In the genomic region with DNA sequence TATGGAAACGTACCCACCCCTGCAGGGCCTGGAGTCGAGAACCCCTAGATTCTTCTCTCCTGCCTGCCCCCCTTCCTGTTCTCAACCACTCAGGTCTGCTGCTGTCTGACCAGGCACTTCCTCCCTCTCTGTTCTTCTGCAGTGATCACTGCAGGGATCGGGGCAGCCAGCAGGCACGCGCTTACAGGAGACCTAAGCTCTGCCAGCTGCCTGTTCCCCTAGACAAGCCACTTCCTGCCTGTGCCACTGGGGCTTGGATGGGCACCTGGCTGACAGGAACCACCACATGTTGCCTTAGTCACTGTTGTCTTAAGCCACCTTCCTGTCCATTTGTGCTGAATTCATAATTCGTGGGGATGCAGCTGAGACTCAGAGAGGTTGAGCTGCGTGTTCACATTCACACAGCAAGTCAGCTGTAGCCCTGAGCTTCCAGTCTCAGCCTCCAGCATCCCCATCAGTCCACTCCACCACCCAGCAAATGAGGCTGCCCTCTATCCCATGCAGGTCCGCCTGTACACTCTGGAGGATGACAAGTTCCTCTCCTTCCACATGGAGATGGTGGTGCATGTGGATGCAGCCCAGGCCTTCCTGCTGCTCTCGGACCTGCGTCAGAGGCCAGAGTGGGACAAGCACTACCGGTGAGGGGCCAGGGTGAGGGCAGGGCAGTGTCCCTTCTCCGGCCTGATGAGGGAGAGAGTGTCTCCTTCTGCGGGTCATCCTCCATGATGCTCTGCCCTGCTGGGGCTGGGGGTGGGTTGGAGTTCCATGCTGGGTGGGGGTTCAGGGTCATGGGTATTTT, we compare ENCODE assay signal across 10 cellular contexts. TPM values are rescaled to one million over a fixed set of nuclear protein-coding genes. Genes with fewer than 3 reads are reported as not detected.
DNase-seq lines count a peak whose midpoint lies in the region; ATAC-seq, FAIRE-seq and TF ChIP-seq lines count a peak whose summit lies in the region.
"Had no signal": no experiment of that assay in that cellular context is flagged by ENCODE, and none has a peak within 500 bp of the region (broad histone marks: within the 10 kb centered on the region; RNA-seq: fewer than 3 reads in every experiment).

No MANE protein-coding gene starts in this region.

- H2BK12ac ChIP-seq in H9 (ENCODE audit: insufficient read length, low read depth, low read length) = no peak overlapping the region

- H3K9me3 ChIP-seq in BLaER1 (no peaks in the 10 kb centered on the region), H9 (ENCODE audit: control insufficient read depth, low read depth, low read length) (no peaks in the 10 kb centered on the region), T-helper 17 cell (ENCODE audit: control insufficient read depth, low read length, poor library complexity, severe bottlenecking) (no peaks in the 10 kb centered on the region), endothelial cell of umbilical vein (replicated peaks; ENCODE audit: control insufficient read depth, insufficient read depth, low read length) (no peaks in the 10 kb centered on the region)

- H3K4ac ChIP-seq in H9 (ENCODE audit: low read depth, low read length) = no peak overlapping the region

- H2BK20ac ChIP-seq in H9 (ENCODE audit: low read depth, low read length, poor library complexity, severe bottlenecking) = no peak overlapping the region

- no peaks in the 10 kb centered on the region for H3K79me1 ChIP-seq in H9 (ENCODE audit: insufficient read depth, low read depth, low read length, poor library complexity, severe bottlenecking)

- H3K18ac ChIP-seq in H9 (ENCODE audit: insufficient read length, low read depth, low read length) = no peak overlapping the region

- no peak overlapping the region for H3K4me3 ChIP-seq in BLaER1
- H3K4me3 ChIP-seq in endothelial cell of umbilical vein (replicated peaks in 1 of 3; ENCODE audit: insufficient read depth in 1 of 3, low read depth in 1 of 3, low read length in 3 of 3) = no peak overlapping the region

- no peak overlapping the region for H4K8ac ChIP-seq in H9 (replicated peaks; ENCODE audit: insufficient read length, low read depth, low read length)

- no peaks in the 10 kb centered on the region for H3K9me1 ChIP-seq in endothelial cell of umbilical vein (replicated peaks; ENCODE audit: control insufficient read depth, extremely low read depth, insufficient read depth, low read length)

- dilution Hi-C loops in endothelial cell of umbilical vein (cut with MboI; ENCODE audit: extremely low pct_ligation_motif_present, low sequenced_read_pairs) = no loop called here

- POLR2A ChIA-PET in endothelial cell of umbilical vein (lab: Charles Lee) = no interaction called here

- H3K4me2 ChIP-seq in BLaER1 (peak overlapping the region; percentile 49), H9 (ENCODE audit: insufficient read depth, insufficient read length, low read length) (no peak overlapping the region), endothelial cell of umbilical vein (ENCODE audit: insufficient read depth, low read length) (no peak overlapping the region)

- H3K9me3 Mint-ChIP-seq in H9 = no peaks in the 10 kb centered on the region; a peak in 1 of 5 replicates
- H3K9me3 Mint-ChIP-seq: naive B cell had no signal

- H3K4me1 ChIP-seq in BLaER1 = peaks cover 42% of the 10 kb centered on the region
- no peaks in the 10 kb centered on the region for H3K4me1 ChIP-seq in H9 (ENCODE audit: insufficient read depth, low read length)
- peaks cover 3% of the 10 kb centered on the region for H3K4me1 ChIP-seq in endothelial cell of umbilical vein (ENCODE audit: control insufficient read depth, extremely low read depth, insufficient read depth, low read length)

- BruUV-seq in endothelial cell of umbilical vein (replicated peaks; lab: Mats Ljungman, UMichigan) = no TSS peak

- no peaks in the 10 kb centered on the region; a peak in 2 of 7 replicates for H3K36me3 Mint-ChIP-seq in H9 (ENCODE audit: insufficient read depth in 1 of 3, low read depth in 3 of 3)
- no peaks in the 10 kb centered on the region for H3K36me3 Mint-ChIP-seq in T-helper 17 cell (ENCODE audit: low read depth)
- H3K36me3 Mint-ChIP-seq: naive B cell had no signal

- H4K20me1 ChIP-seq in BLaER1 = no peaks in the 10 kb centered on the region
- H4K20me1 ChIP-seq in H9 (ENCODE audit: control insufficient read depth, insufficient read depth, insufficient read length) = no peaks in the 10 kb centered on the region
- no peaks in the 10 kb centered on the region for H4K20me1 ChIP-seq in endothelial cell of umbilical vein (replicated peaks; ENCODE audit: control insufficient read depth, extremely low read depth, insufficient read depth, low read length)

- no peak overlapping the region for H3K14ac ChIP-seq in H9 (ENCODE audit: insufficient read depth, low read length)

- H3K27me3 Mint-ChIP-seq in H9 (ENCODE audit: low read depth) (peaks cover 1% of the 10 kb centered on the region; the same call in 1 of the 2 replicates), T-helper 17 cell (no peaks in the 10 kb centered on the region)

- H2BK15ac ChIP-seq in H9 (ENCODE audit: low read depth, low read length) = no peak overlapping the region

- H3K56ac ChIP-seq in H9 (ENCODE audit: insufficient read length, low read depth, low read length) = no peak overlapping the region

- H2AK5ac ChIP-seq in H9 (ENCODE audit: insufficient read length, low read length) = no peak overlapping the region

- no peak overlapping the region for H2BK5ac ChIP-seq in H9 (ENCODE audit: insufficient read length, low read length)

- no peaks in the 10 kb centered on the region for H3K27me3 ChIP-seq in BLaER1
- no peaks in the 10 kb centered on the region for H3K27me3 ChIP-seq in H9 (ENCODE audit: insufficient read depth, low read length)
- H3K27me3 ChIP-seq in endothelial cell of umbilical vein (ENCODE audit: control insufficient read depth in 2 of 2, insufficient read depth in 2 of 2, low read length in 2 of 2) = no peaks in the 10 kb centered on the region

- DNase-seq in H9 = no peak
- DNase-seq in T-helper 17 cell = no peak
- DNase-seq in endothelial cell of umbilical vein (ENCODE audit: low read depth, low spot score) = peak; percentile 14
- no peak for DNase-seq in NCI-H226
- no peak for DNase-seq in frontal cortex (ENCODE audit: low spot score in 2 of 2)
- no peak for DNase-seq in hippocampal formation (lab: John Stamatoyannopoulos, UW)
- DNase-seq: naive B cell had no signal

- no peak overlapping the region for H4K91ac ChIP-seq in H9 (ENCODE audit: insufficient read length, low read depth, low read length)

- H3T11ph ChIP-seq in H9 (ENCODE audit: low read length) = no peak overlapping the region

- intact Hi-C loops in endothelial cell of umbilical vein (cut with micrococcal nuclease) = no loop called here

- ATAC-seq in T-helper 17 cell = peak; percentile 61
- no peak for ATAC-seq in GM18519 (IDR thresholded peaks at IDR 0.05; ENCODE audit: low FRiP score, unreplicated experiment)

- H3K4me3 Mint-ChIP-seq in H9 (no peak overlapping the region), T-helper 17 cell (no peak overlapping the region)
- H3K4me3 Mint-ChIP-seq: naive B cell had no signal

- WGBS in H9 (ENCODE audit: extremely low coverage, insufficient read length, low lambda C conversion rate) = no CpG with 5 or more reads among the region's 13 CpGs

- CTCF ChIA-PET in endothelial cell of umbilical vein (lab: Charles Lee) = no interaction called here

- no peak overlapping the region for H2BK120ac ChIP-seq in H9 (ENCODE audit: low read depth, low read length, poor library complexity, severe bottlenecking)

- no peak overlapping the region for H4K5ac ChIP-seq in H9 (ENCODE audit: insufficient read length, low read depth, low read length)

- peak overlapping the region; percentile 12 to 74 (median 33); a peak in 1 of 7 replicates for H3K27ac Mint-ChIP-seq in H9
- peak overlapping the region; percentile 34 for H3K27ac Mint-ChIP-seq in T-helper 17 cell

- H3K4me1 Mint-ChIP-seq in H9 (peaks cover 3 to 17% of the 10 kb centered on the region in 2 experiments; a peak in 3 of 4 replicates), T-helper 17 cell (peaks cover 10% of the 10 kb centered on the region)

- H3K36me3 ChIP-seq in BLaER1 (no peaks in the 10 kb centered on the region), endothelial cell of umbilical vein (ENCODE audit: control insufficient read depth in 2 of 2, extremely low read depth in 1 of 2, insufficient read depth in 2 of 2, low read length in 2 of 2) (no peaks in the 10 kb centered on the region)

- no peak overlapping the region for H2AFZ ChIP-seq in H9 (ENCODE audit: low read length)
- H2AFZ ChIP-seq in endothelial cell of umbilical vein (ENCODE audit: low read depth, low read length) = no peak overlapping the region

- no peaks in the 10 kb centered on the region for H3K23me2 ChIP-seq in H9 (ENCODE audit: insufficient read length, low read depth, low read length, poor library complexity, severe bottlenecking)

- FAIRE-seq in endothelial cell of umbilical vein (lab: Jason Lieb, UNC) (peak; percentile 24), frontal cortex (lab: Jason Lieb, UNC) (no peak)

- 0 out of 2 replicates have a peak overlapping the region, but pooled peaks have one; percentile 28 for H3K9ac ChIP-seq in BLaER1
- H3K9ac ChIP-seq in H9 (ENCODE audit: extremely low read depth, insufficient read length, low read length) = no peak overlapping the region
- H3K9ac ChIP-seq in endothelial cell of umbilical vein (replicated peaks; ENCODE audit: extremely low read depth, insufficient read depth, low read length) = no peak overlapping the region

- no peak for TF ChIP-seq CTCF in H9 (conservative IDR thresholded peaks at IDR 0.05)
- TF ChIP-seq CTCF in endothelial cell of umbilical vein (IDR thresholded peaks at IDR 0.05; ENCODE audit: extremely low read depth in 1 of 2, insufficient read depth in 1 of 2, low read depth in 1 of 2, low read length in 2 of 2) = no peak

- peak overlapping the region; percentile 67 for H3K27ac ChIP-seq in BLaER1
- H3K27ac ChIP-seq in H9 (ENCODE audit: insufficient read length, low read depth, low read length) = no peak overlapping the region
- no peak overlapping the region for H3K27ac ChIP-seq in endothelial cell of umbilical vein (ENCODE audit: insufficient read depth, low read depth, low read length)

- no peak for TF ChIP-seq POLR2A in endothelial cell of umbilical vein (IDR thresholded peaks at IDR 0.05; ENCODE audit: low read depth, low read length)

- no peak overlapping the region for H3K23ac ChIP-seq in H9 (ENCODE audit: insufficient read length, low read depth, low read length)

- H3K79me2 ChIP-seq in H9 (ENCODE audit: insufficient read depth, low read length) = no peaks in the 10 kb centered on the region
- no peaks in the 10 kb centered on the region for H3K79me2 ChIP-seq in endothelial cell of umbilical vein (ENCODE audit: control insufficient read depth, insufficient read depth, low read length)

RNA-seq across cellular contexts. Expression of a gene that starts 18.6 kb away (rescaled TPM):
- total RNA-seq in H9 (2021) (not detected in 2 replicates), T-helper 17 cell (not detected), endothelial cell of umbilical vein (not detected in 2 replicates), frontal cortex (not detected)
- polyA plus RNA-seq in endothelial cell of umbilical vein = not detected in 2 replicates
- polyA plus RNA-seq in endothelial cell of umbilical vein (2011; cell fraction: cytosol; rRNA removed) = not detected in 2 replicates
- not detected in 2 replicates for polyA plus RNA-seq in endothelial cell of umbilical vein (2011; cell fraction: nucleus; rRNA removed)
- polyA plus RNA-seq in endothelial cell of umbilical vein (2012) = not detected in 2 replicates
- polyA minus RNA-seq in endothelial cell of umbilical vein = not detected in 2 replicates
- not detected for polyA minus RNA-seq in endothelial cell of umbilical vein (2011; cell fraction: cytosol; rRNA and poly(A)+ RNA removed)
- not detected in 2 replicates for polyA minus RNA-seq in endothelial cell of umbilical vein (2011; cell fraction: nucleus; rRNA and poly(A)+ RNA removed)
- total RNA-seq: fibroblast of lung had no signal
- polyA plus RNA-seq: fibroblast of lung had no signal

RNA-seq across cellular contexts. Expression of a gene that starts 36.8 kb away (rescaled TPM):
- 0.09 TPM in 1 of 2 replicates, not detected in the other for total RNA-seq in H9 (2021)
- total RNA-seq in T-helper 17 cell = under 1 TPM; 0.37 to 0.77 TPM
- total RNA-seq in endothelial cell of umbilical vein = 0.24 TPM in 1 of 2 replicates, not detected in the other
- 0.06 and 0.08 TPM in 2 replicates for polyA plus RNA-seq in endothelial cell of umbilical vein
- not detected in 2 replicates for polyA plus RNA-seq in endothelial cell of umbilical vein (2011; cell fraction: cytosol; rRNA removed)
- polyA plus RNA-seq in endothelial cell of umbilical vein (2011; cell fraction: nucleus; rRNA removed) = 0.32 and 0.64 TPM in 2 replicates
- polyA plus RNA-seq in endothelial cell of umbilical vein (2012) = 0.18 TPM in 1 of 2 replicates, not detected in the other
- 0.05 and 0.08 TPM in 2 replicates for polyA minus RNA-seq in endothelial cell of umbilical vein
- polyA minus RNA-seq in endothelial cell of umbilical vein (2011; cell fraction: cytosol; rRNA and poly(A)+ RNA removed) = not detected
- polyA minus RNA-seq in endothelial cell of umbilical vein (2011; cell fraction: nucleus; rRNA and poly(A)+ RNA removed) = 0.29 and 0.67 TPM in 2 replicates
- total RNA-seq in frontal cortex = 0.82 TPM

RNA-seq across cellular contexts. Expression of a gene that starts 56.7 kb away (rescaled TPM):
- total RNA-seq in H9 (2021) (3.6 and 4.0 TPM in 2 replicates), T-helper 17 cell (under 1 TPM; 0.67 to 0.78 TPM), endothelial cell of umbilical vein (5.4 and 5.7 TPM in 2 replicates), frontal cortex (1.2 TPM)
- 4.5 and 5.5 TPM in 2 replicates for polyA plus RNA-seq in endothelial cell of umbilical vein
- 3.3 and 3.5 TPM in 2 replicates for polyA plus RNA-seq in endothelial cell of umbilical vein (2011; cell fraction: cytosol; rRNA removed)
- 7.3 and 7.8 TPM in 2 replicates for polyA plus RNA-seq in endothelial cell of umbilical vein (2011; cell fraction: nucleus; rRNA removed)
- polyA plus RNA-seq in endothelial cell of umbilical vein (2012) = 2.0 and 3.1 TPM in 2 replicates
- 6.0 and 6.7 TPM in 2 replicates for polyA minus RNA-seq in endothelial cell of umbilical vein
- 3.2 TPM for polyA minus RNA-seq in endothelial cell of umbilical vein (2011; cell fraction: cytosol; rRNA and poly(A)+ RNA removed)
- 5.7 and 6.1 TPM in 2 replicates for polyA minus RNA-seq in endothelial cell of umbilical vein (2011; cell fraction: nucleus; rRNA and poly(A)+ RNA removed)
